Comparison of ENCODE assay signal across 16 cellular contexts in the genomic region with DNA sequence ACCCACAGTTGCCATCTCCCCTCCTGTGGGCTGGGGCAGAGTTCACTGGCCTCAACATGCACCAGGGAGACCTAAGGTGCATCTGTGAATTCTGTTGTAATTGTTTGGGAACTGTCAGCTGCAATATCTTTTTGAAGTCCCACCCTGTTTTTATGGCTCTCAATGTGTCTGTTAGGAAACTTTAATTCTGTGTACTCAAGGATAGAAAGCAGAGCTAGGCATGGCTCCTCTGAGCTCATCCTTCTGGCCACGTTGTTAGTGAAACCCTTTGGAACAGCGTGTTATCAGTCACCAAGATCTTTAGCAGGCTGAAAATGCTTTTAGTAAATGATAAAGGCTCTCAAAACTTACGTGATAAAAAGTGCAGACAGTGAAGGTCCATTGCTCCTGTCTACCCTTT. TPM values are rescaled to one million over a fixed set of nuclear protein-coding genes. Genes with fewer than 3 reads are reported as not detected.
DNase-seq lines count a peak whose midpoint lies in the region; ATAC-seq, FAIRE-seq and TF ChIP-seq lines count a peak whose summit lies in the region.
"Had no signal": no experiment of that assay in that cellular context is flagged by ENCODE, and none has a peak within 500 bp of the region (broad histone marks: within the 10 kb centered on the region; RNA-seq: fewer than 3 reads in every experiment).

No MANE protein-coding gene starts in this region.

- no peak for TF ChIP-seq POLR2A in thyroid gland (IDR thresholded peaks at IDR 0.05)

- H3K27me3 ChIP-seq in cardiac muscle cell (no peaks in the 10 kb centered on the region), smooth muscle cell (ENCODE audit: low read depth) (no peaks in the 10 kb centered on the region), thyroid gland (no peaks in the 10 kb centered on the region)
- H3K27me3 ChIP-seq: spleen had no signal

- H3K9ac ChIP-seq in kidney (ENCODE audit: low read length in 2 of 2): no peak overlapping the region
- H3K9ac ChIP-seq in smooth muscle cell (ENCODE audit: low read depth): no peak overlapping the region

- FAIRE-seq in kidney (lab: Jason Lieb, UNC): no peak

- no peaks in the 10 kb centered on the region for H3F3A ChIP-seq in smooth muscle cell (ENCODE audit: low read depth)

- peaks cover 6% of the 10 kb centered on the region for H3K4me1 ChIP-seq in cardiac muscle cell (ENCODE audit: low read depth)
- H3K4me1 ChIP-seq in kidney (ENCODE audit: control insufficient read depth in 1 of 2, insufficient read depth in 1 of 2, low read depth in 1 of 2, low read length in 2 of 2): peaks cover 20 to 23% of the 10 kb centered on the region in 2 donors
- H3K4me1 ChIP-seq in smooth muscle cell (ENCODE audit: low read depth): peaks cover 15% of the 10 kb centered on the region
- peaks cover 10 to 11% of the 10 kb centered on the region in 2 donors for H3K4me1 ChIP-seq in thyroid gland

- H4K20me1 ChIP-seq in smooth muscle cell (ENCODE audit: low read depth): no peaks in the 10 kb centered on the region

- WGBS in smooth muscle cell (ENCODE audit: low lambda C conversion rate): 6% methylated on average over 3 of the region's 3 CpGs
- 52 to 60% methylated on average over 3 of the region's 3 CpGs for WGBS in thyroid gland, 2 donors

- H3K27ac ChIP-seq in cardiac muscle cell (peak overlapping the region; percentile 44), kidney (ENCODE audit: low read depth in 2 of 2, low read length in 2 of 2) (peak overlapping the region; percentile 54 to 78), smooth muscle cell (ENCODE audit: low read depth) (peak overlapping the region; percentile 47), thyroid gland (no peak overlapping the region)
- H3K27ac ChIP-seq: spleen had no signal

- TF ChIP-seq CTCF in cardiac muscle cell (IDR thresholded peaks at IDR 0.05; ENCODE audit: low read depth, low read length) (no peak), kidney (IDR thresholded peaks at IDR 0.05; ENCODE audit: borderline replicate concordance, extremely low read depth, insufficient read depth) (no peak), smooth muscle cell (IDR thresholded peaks at IDR 0.05; ENCODE audit: borderline replicate concordance, insufficient read depth, poor library complexity, severe bottlenecking) (no peak), thyroid gland (IDR thresholded peaks at IDR 0.05) (no peak)

- H3K9me3 ChIP-seq in cardiac muscle cell (ENCODE audit: low read depth) (no peaks in the 10 kb centered on the region), kidney (ENCODE audit: control insufficient read depth in 1 of 2, low read length in 2 of 2) (no peaks in the 10 kb centered on the region), smooth muscle cell (replicated peaks; ENCODE audit: low read depth) (no peaks in the 10 kb centered on the region), thyroid gland (no peaks in the 10 kb centered on the region)
- H3K9me3 ChIP-seq: spleen had no signal

- H3K36me3 ChIP-seq in cardiac muscle cell: no peaks in the 10 kb centered on the region
- H3K36me3 ChIP-seq in kidney (ENCODE audit: control insufficient read depth in 1 of 2, insufficient read depth in 2 of 2, low read length in 2 of 2): no peaks in the 10 kb centered on the region
- H3K36me3 ChIP-seq in smooth muscle cell (ENCODE audit: low read depth): no peaks in the 10 kb centered on the region
- no peaks in the 10 kb centered on the region for H3K36me3 ChIP-seq in thyroid gland
- H3K36me3 ChIP-seq: spleen had no signal

- H3K79me2 ChIP-seq in smooth muscle cell (ENCODE audit: low read depth): no peaks in the 10 kb centered on the region

- H2AFZ ChIP-seq in smooth muscle cell (ENCODE audit: low read depth): peak overlapping the region; percentile 56

- intact Hi-C loops in left cardiac atrium (cut with DNase I) (no loop called here), kidney (cut with DNase I) (no loop called here), thyroid gland (cut with DNase I) (no loop called here)

- ATAC-seq in left cardiac atrium (no peak), GM21526 (IDR thresholded peaks at IDR 0.05; ENCODE audit: low FRiP score, unreplicated experiment) (no peak)
- ATAC-seq: activated T-helper 17 cell treated with anti-CD3 and anti-CD28 coated beads, Interleukin-2, amount 50 U/mL, for 72 hours had no signal

- H3K4me3 ChIP-seq in cardiac muscle cell (no peak overlapping the region), kidney (ENCODE audit: low read length in 2 of 2) (no peak overlapping the region), smooth muscle cell (no peak overlapping the region), thyroid gland (replicated peaks in 1 of 3) (no peak overlapping the region)
- H3K4me3 ChIP-seq: spleen had no signal

- DNase-seq in cardiac muscle cell (ENCODE audit: low read depth in 1 of 2, low spot score in 1 of 2) (no peak), left cardiac atrium (no peak), astrocyte of the hippocampus (ENCODE audit: low read depth, low spot score) (peak; percentile 29), kidney (no peak), smooth muscle cell (lab: John Stamatoyannopoulos, UW; ENCODE audit: unreplicated experiment) (no peak), thyroid gland (no peak), epidermal melanocyte (ENCODE audit: insufficient read length, low spot score) (no peak)
- DNase-seq: activated CD4-positive, alpha-beta memory T cell treated with anti-CD3 and anti-CD28 coated beads for 36 hours; effector memory CD4-positive, alpha-beta T cell; head of caudate nucleus; MM.1S; NCI-H2029 treated with DMSO at 0.1 percent for 48 hours; NCI-H69; spleen had no signal

- H3K4me2 ChIP-seq in smooth muscle cell: peak overlapping the region; percentile 72

RNA-seq across cellular contexts. Expression of a gene that starts 33.6 kb away (rescaled TPM):
- total RNA-seq in cardiac muscle cell (7.3 and 10.0 TPM in 2 replicates), left cardiac atrium (10 to 100 TPM; 15.5 to 31.1 TPM), kidney (70.4 TPM), smooth muscle cell (24.9 and 31.7 TPM in 2 replicates), thyroid gland (10 to 100 TPM; 36.2 to 64.8 (median 45.9) TPM)
- polyA plus RNA-seq in cardiac muscle cell (8.5 TPM in 2 replicates), kidney (ENCODE audit: insufficient read depth, low read depth, low replicate concordance) (26.2 TPM), smooth muscle cell (9.4 and 11.6 TPM in 2 replicates)

Comparison
In these comparisons a context has a peak if more than half of its experiments do, and no peak if none do; other contexts are left out.
1. H3K27ac ChIP-seq: peak in cardiac muscle cell (single experiment), kidney (2 of 2) and smooth muscle cell (single experiment); none in thyroid gland (0 of 3).